1 cellular context compared by ENCODE assay signal in the genomic region with DNA sequence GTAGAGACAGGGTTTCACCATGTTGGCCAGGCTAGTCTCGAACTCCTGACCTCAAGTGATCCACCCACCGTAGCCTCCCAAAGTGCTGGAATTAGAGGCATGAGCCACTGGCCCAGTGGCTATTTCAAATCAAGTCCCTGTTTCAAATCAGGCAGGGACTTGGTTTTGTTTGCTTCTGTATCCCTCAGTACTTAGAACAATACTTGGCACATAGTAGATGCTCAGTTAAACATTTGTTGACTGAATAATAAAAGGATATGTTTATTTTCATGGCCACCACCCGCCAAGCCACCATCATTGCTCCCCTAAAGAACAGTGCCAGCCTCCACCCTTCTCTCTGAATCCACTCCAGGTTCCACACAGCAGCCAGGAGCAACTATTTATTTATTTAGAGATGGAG.
TF ChIP-seq lines count a peak whose summit lies in the region.

No MANE protein-coding gene starts in this region.

TF ChIP-seq in K562, 482 proteins besides CTCF, POLR2A, EP300 and RAD21:
- TF ChIP-seq MED1 (CRISPR knock-in tag; IDR thresholded peaks at IDR 0.05; ENCODE audit: borderline replicate concordance): no peak
- TF ChIP-seq RBM25 (IDR thresholded peaks at IDR 0.05; ENCODE audit: low read depth, low read length, severe bottlenecking): peak; percentile 84
- TF ChIP-seq CBX8 (IDR thresholded peaks at IDR 0.05; ENCODE audit: borderline replicate concordance, extremely low read depth, low read depth, low read length, poor library complexity, severe bottlenecking): no peak
- TF ChIP-seq ZNF140 (CRISPR knock-in tag; IDR thresholded peaks at IDR 0.05): no peak
- TF ChIP-seq RCOR1 (IDR thresholded peaks at IDR 0.05; ENCODE audit: borderline replicate concordance in 1 of 2, low read depth in 2 of 2, low read length in 2 of 2): 0 out of 4 replicates have a peak, but pooled peaks of 1 of the 2 experiments have one; percentile 9
- TF ChIP-seq MCM7 (IDR thresholded peaks at IDR 0.05): no peak
- TF ChIP-seq, protein P1, sequence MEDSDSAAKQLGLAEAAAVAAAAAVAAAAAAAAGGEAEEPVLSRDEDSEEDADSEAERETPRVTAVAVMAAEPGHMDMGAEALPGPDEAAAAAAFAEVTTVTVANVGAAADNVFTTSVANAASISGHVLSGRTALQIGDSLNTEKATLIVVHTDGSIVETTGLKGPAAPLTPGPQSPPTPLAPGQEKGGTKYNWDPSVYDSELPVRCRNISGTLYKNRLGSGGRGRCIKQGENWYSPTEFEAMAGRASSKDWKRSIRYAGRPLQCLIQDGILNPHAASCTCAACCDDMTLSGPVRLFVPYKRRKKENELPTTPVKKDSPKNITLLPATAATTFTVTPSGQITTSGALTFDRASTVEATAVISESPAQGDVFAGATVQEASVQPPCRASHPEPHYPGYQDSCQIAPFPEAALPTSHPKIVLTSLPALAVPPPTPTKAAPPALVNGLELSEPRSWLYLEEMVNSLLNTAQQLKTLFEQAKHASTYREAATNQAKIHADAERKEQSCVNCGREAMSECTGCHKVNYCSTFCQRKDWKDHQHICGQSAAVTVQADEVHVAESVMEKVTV (CRISPR knock-in tag; IDR thresholded peaks at IDR 0.05): no peak
- TF ChIP-seq, protein P2, sequence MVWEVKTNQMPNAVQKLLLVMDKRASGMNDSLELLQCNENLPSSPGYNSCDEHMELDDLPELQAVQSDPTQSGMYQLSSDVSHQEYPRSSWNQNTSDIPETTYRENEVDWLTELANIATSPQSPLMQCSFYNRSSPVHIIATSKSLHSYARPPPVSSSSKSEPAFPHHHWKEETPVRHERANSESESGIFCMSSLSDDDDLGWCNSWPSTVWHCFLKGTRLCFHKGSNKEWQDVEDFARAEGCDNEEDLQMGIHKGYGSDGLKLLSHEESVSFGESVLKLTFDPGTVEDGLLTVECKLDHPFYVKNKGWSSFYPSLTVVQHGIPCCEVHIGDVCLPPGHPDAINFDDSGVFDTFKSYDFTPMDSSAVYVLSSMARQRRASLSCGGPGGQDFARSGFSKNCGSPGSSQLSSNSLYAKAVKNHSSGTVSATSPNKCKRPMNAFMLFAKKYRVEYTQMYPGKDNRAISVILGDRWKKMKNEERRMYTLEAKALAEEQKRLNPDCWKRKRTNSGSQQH (CRISPR knock-in tag; IDR thresholded peaks at IDR 0.05): no peak
- no peak for TF ChIP-seq ETV1 (tag; conservative IDR thresholded peaks at IDR 0.05; ENCODE audit: low read depth)
- no peak for TF ChIP-seq KAT2B (IDR thresholded peaks at IDR 0.05; ENCODE audit: low read depth, low read length)
- TF ChIP-seq SMARCA5 (IDR thresholded peaks at IDR 0.05): peak; percentile 81
- TF ChIP-seq, protein P3, sequence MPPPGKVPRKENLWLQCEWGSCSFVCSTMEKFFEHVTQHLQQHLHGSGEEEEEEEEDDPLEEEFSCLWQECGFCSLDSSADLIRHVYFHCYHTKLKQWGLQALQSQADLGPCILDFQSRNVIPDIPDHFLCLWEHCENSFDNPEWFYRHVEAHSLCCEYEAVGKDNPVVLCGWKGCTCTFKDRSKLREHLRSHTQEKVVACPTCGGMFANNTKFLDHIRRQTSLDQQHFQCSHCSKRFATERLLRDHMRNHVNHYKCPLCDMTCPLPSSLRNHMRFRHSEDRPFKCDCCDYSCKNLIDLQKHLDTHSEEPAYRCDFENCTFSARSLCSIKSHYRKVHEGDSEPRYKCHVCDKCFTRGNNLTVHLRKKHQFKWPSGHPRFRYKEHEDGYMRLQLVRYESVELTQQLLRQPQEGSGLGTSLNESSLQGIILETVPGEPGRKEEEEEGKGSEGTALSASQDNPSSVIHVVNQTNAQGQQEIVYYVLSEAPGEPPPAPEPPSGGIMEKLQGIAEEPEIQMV (tag; conservative IDR thresholded peaks at IDR 0.05; ENCODE audit: low read depth): no peak
- no peak for TF ChIP-seq PCBP1 (IDR thresholded peaks at IDR 0.05; ENCODE audit: low read depth, low read length, poor library complexity, severe bottlenecking)
- no peak for TF ChIP-seq ESRRB (CRISPR knock-in tag; IDR thresholded peaks at IDR 0.05; ENCODE audit: borderline replicate concordance)
- TF ChIP-seq CAMTA2 (CRISPR knock-in tag; conservative IDR thresholded peaks at IDR 0.05): no peak
- TF ChIP-seq ZNF224 (CRISPR knock-in tag; IDR thresholded peaks at IDR 0.05): no peak
- TF ChIP-seq ILF3 (IDR thresholded peaks at IDR 0.05; ENCODE audit: borderline replicate concordance): no peak
- peak; percentile 90 for TF ChIP-seq BCOR (IDR thresholded peaks at IDR 0.05)
- TF ChIP-seq HDAC2 (IDR thresholded peaks at IDR 0.05): 0 out of 2 replicates have a peak, but pooled peaks have one; percentile 19
- no peak for TF ChIP-seq KLF1 (tag; IDR thresholded peaks at IDR 0.05)
- no peak for TF ChIP-seq ZNF23 (CRISPR knock-in tag; IDR thresholded peaks at IDR 0.05)
- 0 out of 2 replicates have a peak, but pooled peaks have one; percentile 53 for TF ChIP-seq ADNP (tag; IDR thresholded peaks at IDR 0.05)
- no peak for TF ChIP-seq ELF2 (CRISPR knock-in tag; IDR thresholded peaks at IDR 0.05)
- peak; percentile 35 to 67; a peak in 3 of 4 replicates for TF ChIP-seq KDM1A (IDR thresholded peaks at IDR 0.05)
- TF ChIP-seq TRIM24 (IDR thresholded peaks at IDR 0.05): no peak
- TF ChIP-seq, protein P4, sequence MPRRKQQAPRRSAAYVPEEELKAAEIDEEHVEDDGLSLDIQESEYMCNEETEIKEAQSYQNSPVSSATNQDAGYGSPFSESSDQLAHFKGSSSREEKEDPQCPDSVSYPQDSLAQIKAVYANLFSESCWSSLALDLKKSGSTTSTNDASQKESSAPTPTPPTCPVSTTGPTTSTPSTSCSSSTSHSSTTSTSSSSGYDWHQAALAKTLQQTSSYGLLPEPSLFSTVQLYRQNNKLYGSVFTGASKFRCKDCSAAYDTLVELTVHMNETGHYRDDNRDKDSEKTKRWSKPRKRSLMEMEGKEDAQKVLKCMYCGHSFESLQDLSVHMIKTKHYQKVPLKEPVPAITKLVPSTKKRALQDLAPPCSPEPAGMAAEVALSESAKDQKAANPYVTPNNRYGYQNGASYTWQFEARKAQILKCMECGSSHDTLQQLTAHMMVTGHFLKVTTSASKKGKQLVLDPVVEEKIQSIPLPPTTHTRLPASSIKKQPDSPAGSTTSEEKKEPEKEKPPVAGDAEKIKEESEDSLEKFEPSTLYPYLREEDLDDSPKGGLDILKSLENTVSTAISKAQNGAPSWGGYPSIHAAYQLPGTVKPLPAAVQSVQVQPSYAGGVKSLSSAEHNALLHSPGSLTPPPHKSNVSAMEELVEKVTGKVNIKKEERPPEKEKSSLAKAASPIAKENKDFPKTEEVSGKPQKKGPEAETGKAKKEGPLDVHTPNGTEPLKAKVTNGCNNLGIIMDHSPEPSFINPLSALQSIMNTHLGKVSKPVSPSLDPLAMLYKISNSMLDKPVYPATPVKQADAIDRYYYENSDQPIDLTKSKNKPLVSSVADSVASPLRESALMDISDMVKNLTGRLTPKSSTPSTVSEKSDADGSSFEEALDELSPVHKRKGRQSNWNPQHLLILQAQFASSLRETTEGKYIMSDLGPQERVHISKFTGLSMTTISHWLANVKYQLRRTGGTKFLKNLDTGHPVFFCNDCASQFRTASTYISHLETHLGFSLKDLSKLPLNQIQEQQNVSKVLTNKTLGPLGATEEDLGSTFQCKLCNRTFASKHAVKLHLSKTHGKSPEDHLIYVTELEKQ (CRISPR knock-in tag; IDR thresholded peaks at IDR 0.05): no peak
- TF ChIP-seq, protein P5, sequence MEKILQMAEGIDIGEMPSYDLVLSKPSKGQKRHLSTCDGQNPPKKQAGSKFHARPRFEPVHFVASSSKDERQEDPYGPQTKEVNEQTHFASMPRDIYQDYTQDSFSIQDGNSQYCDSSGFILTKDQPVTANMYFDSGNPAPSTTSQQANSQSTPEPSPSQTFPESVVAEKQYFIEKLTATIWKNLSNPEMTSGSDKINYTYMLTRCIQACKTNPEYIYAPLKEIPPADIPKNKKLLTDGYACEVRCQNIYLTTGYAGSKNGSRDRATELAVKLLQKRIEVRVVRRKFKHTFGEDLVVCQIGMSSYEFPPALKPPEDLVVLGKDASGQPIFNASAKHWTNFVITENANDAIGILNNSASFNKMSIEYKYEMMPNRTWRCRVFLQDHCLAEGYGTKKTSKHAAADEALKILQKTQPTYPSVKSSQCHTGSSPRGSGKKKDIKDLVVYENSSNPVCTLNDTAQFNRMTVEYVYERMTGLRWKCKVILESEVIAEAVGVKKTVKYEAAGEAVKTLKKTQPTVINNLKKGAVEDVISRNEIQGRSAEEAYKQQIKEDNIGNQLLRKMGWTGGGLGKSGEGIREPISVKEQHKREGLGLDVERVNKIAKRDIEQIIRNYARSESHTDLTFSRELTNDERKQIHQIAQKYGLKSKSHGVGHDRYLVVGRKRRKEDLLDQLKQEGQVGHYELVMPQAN (IDR thresholded peaks at IDR 0.05; ENCODE audit: borderline replicate concordance): no peak
- no peak for TF ChIP-seq TARDBP (IDR thresholded peaks at IDR 0.05)
- TF ChIP-seq ZNF778 (CRISPR knock-in tag; IDR thresholded peaks at IDR 0.05): no peak
- TF ChIP-seq, protein P6, sequence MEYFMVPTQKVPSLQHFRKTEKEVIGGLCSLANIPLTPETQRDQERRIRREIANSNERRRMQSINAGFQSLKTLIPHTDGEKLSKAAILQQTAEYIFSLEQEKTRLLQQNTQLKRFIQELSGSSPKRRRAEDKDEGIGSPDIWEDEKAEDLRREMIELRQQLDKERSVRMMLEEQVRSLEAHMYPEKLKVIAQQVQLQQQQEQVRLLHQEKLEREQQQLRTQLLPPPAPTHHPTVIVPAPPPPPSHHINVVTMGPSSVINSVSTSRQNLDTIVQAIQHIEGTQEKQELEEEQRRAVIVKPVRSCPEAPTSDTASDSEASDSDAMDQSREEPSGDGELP (CRISPR knock-in tag; IDR thresholded peaks at IDR 0.05; ENCODE audit: borderline replicate concordance): no peak
- TF ChIP-seq KDM2B (CRISPR knock-in tag; IDR thresholded peaks at IDR 0.05): no peak
- peak; percentile 100 for TF ChIP-seq ZNF3 (CRISPR knock-in tag; IDR thresholded peaks at IDR 0.05)
- no peak for TF ChIP-seq BACH1 (tag; IDR thresholded peaks at IDR 0.05)
- TF ChIP-seq ZNF316 (IDR thresholded peaks at IDR 0.05): no peak
- TF ChIP-seq, protein P7, sequence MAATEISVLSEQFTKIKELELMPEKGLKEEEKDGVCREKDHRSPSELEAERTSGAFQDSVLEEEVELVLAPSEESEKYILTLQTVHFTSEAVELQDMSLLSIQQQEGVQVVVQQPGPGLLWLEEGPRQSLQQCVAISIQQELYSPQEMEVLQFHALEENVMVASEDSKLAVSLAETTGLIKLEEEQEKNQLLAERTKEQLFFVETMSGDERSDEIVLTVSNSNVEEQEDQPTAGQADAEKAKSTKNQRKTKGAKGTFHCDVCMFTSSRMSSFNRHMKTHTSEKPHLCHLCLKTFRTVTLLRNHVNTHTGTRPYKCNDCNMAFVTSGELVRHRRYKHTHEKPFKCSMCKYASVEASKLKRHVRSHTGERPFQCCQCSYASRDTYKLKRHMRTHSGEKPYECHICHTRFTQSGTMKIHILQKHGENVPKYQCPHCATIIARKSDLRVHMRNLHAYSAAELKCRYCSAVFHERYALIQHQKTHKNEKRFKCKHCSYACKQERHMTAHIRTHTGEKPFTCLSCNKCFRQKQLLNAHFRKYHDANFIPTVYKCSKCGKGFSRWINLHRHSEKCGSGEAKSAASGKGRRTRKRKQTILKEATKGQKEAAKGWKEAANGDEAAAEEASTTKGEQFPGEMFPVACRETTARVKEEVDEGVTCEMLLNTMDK (IDR thresholded peaks at IDR 0.05; ENCODE audit: borderline replicate concordance, insufficient read depth, low read depth, low read length, poor library complexity, severe bottlenecking): no peak
- TF ChIP-seq, protein P8, sequence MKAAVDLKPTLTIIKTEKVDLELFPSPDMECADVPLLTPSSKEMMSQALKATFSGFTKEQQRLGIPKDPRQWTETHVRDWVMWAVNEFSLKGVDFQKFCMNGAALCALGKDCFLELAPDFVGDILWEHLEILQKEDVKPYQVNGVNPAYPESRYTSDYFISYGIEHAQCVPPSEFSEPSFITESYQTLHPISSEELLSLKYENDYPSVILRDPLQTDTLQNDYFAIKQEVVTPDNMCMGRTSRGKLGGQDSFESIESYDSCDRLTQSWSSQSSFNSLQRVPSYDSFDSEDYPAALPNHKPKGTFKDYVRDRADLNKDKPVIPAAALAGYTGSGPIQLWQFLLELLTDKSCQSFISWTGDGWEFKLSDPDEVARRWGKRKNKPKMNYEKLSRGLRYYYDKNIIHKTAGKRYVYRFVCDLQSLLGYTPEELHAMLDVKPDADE (conservative IDR thresholded peaks at IDR 0.05; ENCODE audit: control insufficient read depth, low read depth, low read length): no peak
